ENCODE assay signal across 1 cellular context in genomic region chr1:92961896-92962752, GRCh38.
TF ChIP-seq lines count a peak whose summit lies in the region.

No MANE protein-coding gene starts in this region.

TF ChIP-seq in K562, 482 proteins besides CTCF, POLR2A, EP300 and RAD21 (continued from another document and continues in another):
- TF ChIP-seq MLLT1 (IDR thresholded peaks at IDR 0.05) (no peak), HMG20B (CRISPR knock-in tag; IDR thresholded peaks at IDR 0.05) (no peak), CGGBP1 (CRISPR knock-in tag; IDR thresholded peaks at IDR 0.05) (no peak), PML (IDR thresholded peaks at IDR 0.05; ENCODE audit: low read length) (0 out of 2 replicates have a peak, but pooled peaks have one; percentile 2), BCL6 (CRISPR knock-in tag; IDR thresholded peaks at IDR 0.05) (no peak), HOXB6 (CRISPR knock-in tag; IDR thresholded peaks at IDR 0.05; ENCODE audit: borderline replicate concordance) (no peak), SMC3 (conservative IDR thresholded peaks at IDR 0.05; ENCODE audit: insufficient read depth, low read depth, low read length) (no peak), SAFB2 (IDR thresholded peaks at IDR 0.05; ENCODE audit: borderline replicate concordance, low read depth, low read length, severe bottlenecking) (no peak), HNRNPUL1 (IDR thresholded peaks at IDR 0.05; ENCODE audit: low read length) (no peak), MAZ (CRISPR knock-in tag; conservative IDR thresholded peaks at IDR 0.05 in 1 of 2, IDR thresholded peaks at IDR 0.05 in 1 of 2) (0 out of 4 replicates have a peak, but pooled peaks of 1 of the 2 experiments have one; percentile 22), ZBTB2 (IDR thresholded peaks at IDR 0.05) (no peak), GABPB1 (CRISPR knock-in tag; IDR thresholded peaks at IDR 0.05) (no peak), SMAD3 (CRISPR knock-in tag; conservative IDR thresholded peaks at IDR 0.05) (no peak), RCOR1 (IDR thresholded peaks at IDR 0.05; ENCODE audit: borderline replicate concordance in 1 of 2, low read depth in 2 of 2, low read length in 2 of 2) (no peak), ZKSCAN8 (CRISPR knock-in tag; IDR thresholded peaks at IDR 0.05) (no peak), TAF7 (tag; IDR thresholded peaks at IDR 0.05) (no peak), POLR2B (IDR thresholded peaks at IDR 0.05; ENCODE audit: low read depth, partially characterized antibody) (no peak), MEF2D (tag; conservative IDR thresholded peaks at IDR 0.05; ENCODE audit: low read depth) (no peak), ARID2 (IDR thresholded peaks at IDR 0.05) (no peak), TEAD2 (tag; IDR thresholded peaks at IDR 0.05) (no peak), HNRNPL (IDR thresholded peaks at IDR 0.05; ENCODE audit: low read depth, low read length) (no peak), BDP1 (IDR thresholded peaks at IDR 0.05; ENCODE audit: insufficient read depth, insufficient read length) (no peak), ZNF23 (CRISPR knock-in tag; IDR thresholded peaks at IDR 0.05) (no peak), ELK3 (CRISPR knock-in tag; IDR thresholded peaks at IDR 0.05) (no peak), E2F1 (CRISPR knock-in tag; IDR thresholded peaks at IDR 0.05) (no peak), ZNF277 (CRISPR knock-in tag; IDR thresholded peaks at IDR 0.05; ENCODE audit: borderline replicate concordance) (no peak), BRF1 (IDR thresholded peaks at IDR 0.05; ENCODE audit: borderline replicate concordance, extremely low read depth, insufficient read length) (no peak), POU5F1 (IDR thresholded peaks at IDR 0.05; ENCODE audit: borderline replicate concordance, low read depth, low read length, partially characterized antibody) (no peak), PKNOX1 (IDR thresholded peaks at IDR 0.05) (no peak), KDM1A (IDR thresholded peaks at IDR 0.05) (no peak), ZNF408 (CRISPR knock-in tag; IDR thresholded peaks at IDR 0.05; ENCODE audit: low read depth) (no peak), KLF13 (tag; IDR thresholded peaks at IDR 0.05; ENCODE audit: borderline replicate concordance, low read depth) (no peak), POLR2H (tag; IDR thresholded peaks at IDR 0.05; ENCODE audit: low read depth) (0 out of 2 replicates have a peak, but pooled peaks have one; percentile 46), ZNF668 (CRISPR knock-in tag; IDR thresholded peaks at IDR 0.05) (no peak), ZNF24 (IDR thresholded peaks at IDR 0.05) (no peak), ZNF76 (CRISPR knock-in tag; IDR thresholded peaks at IDR 0.05; ENCODE audit: borderline replicate concordance) (no peak), FOXJ3 (CRISPR knock-in tag; IDR thresholded peaks at IDR 0.05) (no peak), KDM2B (CRISPR knock-in tag; IDR thresholded peaks at IDR 0.05) (no peak), ELF4 (CRISPR knock-in tag; IDR thresholded peaks at IDR 0.05) (no peak), ZNF644 (tag; IDR thresholded peaks at IDR 0.05; ENCODE audit: low read depth) (no peak), PTTG1 (tag; IDR thresholded peaks at IDR 0.05; ENCODE audit: low read depth) (no peak), HLTF (IDR thresholded peaks at IDR 0.05) (no peak), TGIF2 (CRISPR knock-in tag; IDR thresholded peaks at IDR 0.05) (no peak), ZBTB11 (CRISPR knock-in tag; IDR thresholded peaks at IDR 0.05) (peak in 1 of 3 experiments; percentile 48; a peak in 1 of 6 replicates), TEAD4 (IDR thresholded peaks at IDR 0.05; ENCODE audit: low read length) (no peak), TEAD4 (CRISPR knock-in tag; IDR thresholded peaks at IDR 0.05; ENCODE audit: borderline replicate concordance) (no peak), HMGXB4 (CRISPR knock-in tag; IDR thresholded peaks at IDR 0.05) (no peak), ZNF263 (CRISPR knock-in tag; IDR thresholded peaks at IDR 0.05; ENCODE audit: borderline replicate concordance) (peak; percentile 2; the same call in 1 of the 2 replicates), GABPB2 (CRISPR knock-in tag; conservative IDR thresholded peaks at IDR 0.05) (no peak), ELF1 (tag; IDR thresholded peaks at IDR 0.05) (no peak), ETV5 (CRISPR knock-in tag; IDR thresholded peaks at IDR 0.05; ENCODE audit: low read depth) (no peak), GTF2B (IDR thresholded peaks at IDR 0.05; ENCODE audit: extremely low read depth, insufficient read length) (no peak), ZNF239 (CRISPR knock-in tag; IDR thresholded peaks at IDR 0.05) (no peak), STAT6 (CRISPR knock-in tag; IDR thresholded peaks at IDR 0.05) (no peak), TFAM (CRISPR knock-in tag; conservative IDR thresholded peaks at IDR 0.05) (no peak)
